ENCODE assay signal across 24 cellular contexts in genomic region chr5:81575924-81576323, GRCh38.
DNase-seq lines count a peak whose midpoint lies in the region; ATAC-seq, FAIRE-seq and TF ChIP-seq lines count a peak whose summit lies in the region.
"Had no signal": no experiment of that assay in that cellular context is flagged by ENCODE, and none has a peak within 500 bp of the region (broad histone marks: within the 10 kb centered on the region; RNA-seq: fewer than 3 reads in every experiment).

No MANE protein-coding gene starts in this region.

- H3F3A ChIP-seq in SK-N-SH (replicated peaks; ENCODE audit: insufficient read depth) = no peaks in the 10 kb centered on the region

- H3K9me3 ChIP-seq in SK-N-SH (no peaks in the 10 kb centered on the region), Karpas-422 (ENCODE audit: low read length) (no peaks in the 10 kb centered on the region), K562 (replicated peaks; ENCODE audit: control insufficient read depth, insufficient read depth, low read depth, low read length) (no peaks in the 10 kb centered on the region), adrenal gland (replicated peaks in 1 of 3) (no peaks in the 10 kb centered on the region)
- H3K9me3 ChIP-seq: A549 had no signal

- DNase-seq in SK-N-SH = no peak
- no peak for DNase-seq in Karpas-422
- DNase-seq in K562 (ENCODE audit: extremely low read depth in 1 of 4, low spot score in 3 of 4) = no peak
- no peak for DNase-seq in adrenal gland
- DNase-seq in NCI-H2081 treated with DMSO at 0.1 percent for 48 hours (lab: John Stamatoyannopoulos, UW) = no peak
- DNase-seq: AML-193; CD4-positive, alpha-beta memory T cell; CD4-positive, CD25-positive, alpha-beta regulatory T cell; CD8-positive, alpha-beta memory T cell; COR-L47; DMS 273 treated with DMSO at 0.1 percent for 48 hours; DMS153; DMS53; DMS79; DND-41; EL; GDM1 had no signal

- H3K79me2 ChIP-seq in SK-N-SH (ENCODE audit: insufficient read depth) (no peaks in the 10 kb centered on the region), Karpas-422 (ENCODE audit: low read length) (peaks cover 84% of the 10 kb centered on the region), K562 (ENCODE audit: control insufficient read depth, insufficient read depth, low read length) (no peaks in the 10 kb centered on the region)

- no peak for FAIRE-seq in K562 (lab: Jason Lieb, UNC)
- FAIRE-seq: A549, GM12878, GM19239 had no signal

- H3K9ac ChIP-seq in SK-N-SH (no peak overlapping the region), Karpas-422 (ENCODE audit: low read length) (no peak overlapping the region), K562 (ENCODE audit: insufficient read depth in 1 of 2, low read depth in 2 of 2, low read length in 2 of 2) (no peak overlapping the region)
- H3K9ac ChIP-seq: BLaER1 treated with 17β-estradiol and CSF1 and Interleukin-3, amounts not matched to agents 10 nM and 100 nM had no signal

- ATAC-seq in SK-N-SH treated with all-trans-retinoic acid at 6 μM for 48 hours (peak; percentile 60), K562 (no peak)
- ATAC-seq: A549, GM12878 had no signal

- in situ Hi-C loops in K562 (cut with MboI) = no loop called here

- no peaks in the 10 kb centered on the region for H3K27me3 ChIP-seq in SK-N-SH (ENCODE audit: insufficient read depth)
- H3K27me3 ChIP-seq in Karpas-422 (ENCODE audit: low read length) = no peaks in the 10 kb centered on the region
- H3K27me3 ChIP-seq in K562 (ENCODE audit: control insufficient read depth in 2 of 2, insufficient read depth in 2 of 2, low read length in 2 of 2) = no peaks in the 10 kb centered on the region
- H3K27me3 ChIP-seq in adrenal gland = no peaks in the 10 kb centered on the region
- H3K27me3 ChIP-seq: BLaER1 treated with 17β-estradiol and CSF1 and Interleukin-3, amounts not matched to agents 10 nM and 100 nM had no signal

- TF ChIP-seq RAD21 in SK-N-SH (IDR thresholded peaks at IDR 0.05; ENCODE audit: low read length) (no peak), K562 (CRISPR knock-in tag; conservative IDR thresholded peaks at IDR 0.05 in 1 of 2, IDR thresholded peaks at IDR 0.05 in 1 of 2) (no peak)

- H3K36me3 ChIP-seq in SK-N-SH (replicated peaks in 1 of 2; ENCODE audit: control insufficient read depth in 1 of 2, insufficient read depth in 2 of 2, low read length in 1 of 2) (peaks cover 0 to 6% of the 10 kb centered on the region in 2 experiments), Karpas-422 (ENCODE audit: insufficient read depth, low read length) (peaks cover 3% of the 10 kb centered on the region), K562 (ENCODE audit: control insufficient read depth, insufficient read depth, low read length) (no peaks in the 10 kb centered on the region), adrenal gland (replicated peaks in 1 of 2) (no peaks in the 10 kb centered on the region)

- H3K9me2 ChIP-seq in SK-N-SH (no peaks in the 10 kb centered on the region), Karpas-422 (replicated peaks; ENCODE audit: insufficient read depth, low read length) (no peaks in the 10 kb centered on the region)

- H3K4me3 ChIP-seq in SK-N-SH (ENCODE audit: low read depth in 2 of 2, low read length in 1 of 2) (no peak overlapping the region), Karpas-422 (ENCODE audit: low read length) (no peak overlapping the region), K562 (no peak overlapping the region), adrenal gland (no peak overlapping the region)
- H3K4me3 ChIP-seq: A549; BLaER1 treated with 17β-estradiol and CSF1 and Interleukin-3, amounts not matched to agents 10 nM and 100 nM; GM12878 had no signal

- no peak for TF ChIP-seq EP300 in SK-N-SH (IDR thresholded peaks at IDR 0.05; ENCODE audit: borderline replicate concordance in 1 of 2, low read depth in 1 of 2, low read length in 1 of 2)
- TF ChIP-seq EP300 in K562 (IDR thresholded peaks at IDR 0.05; ENCODE audit: low read length) = no peak

- intact Hi-C loops in K562 (cut with micrococcal nuclease) (no loop called here), adrenal gland (cut with DNase I) (no loop called here)

- H4K20me1 ChIP-seq in SK-N-SH (ENCODE audit: insufficient read depth) = no peaks in the 10 kb centered on the region
- no peaks in the 10 kb centered on the region for H4K20me1 ChIP-seq in Karpas-422 (ENCODE audit: insufficient read depth, low read depth, low read length)
- no peaks in the 10 kb centered on the region for H4K20me1 ChIP-seq in K562 (replicated peaks; ENCODE audit: control insufficient read depth, insufficient read depth, low read length)

- H2AFZ ChIP-seq in SK-N-SH (ENCODE audit: low read depth) (no peak overlapping the region), Karpas-422 (ENCODE audit: low read length) (no peak overlapping the region), K562 (ENCODE audit: low read depth, low read length) (no peak overlapping the region)

- TF ChIP-seq POLR2A in K562 (conservative IDR thresholded peaks at IDR 0.05) (no peak), adrenal gland (IDR thresholded peaks at IDR 0.05) (no peak)

- POLR2A ChIA-PET in SK-N-SH (lab: Yijun Ruan, JAX) = no interaction called here
- POLR2A ChIA-PET in K562 (lab: Yijun Ruan, JAX) = interaction anchor here (0.6 to 1.5 kb wide), 2 partner anchors 12 to 57 kb away, joined by 4 read pairs; no protein-coding TSS in a partner anchor

- BruUV-seq in K562 (replicated peaks; lab: Mats Ljungman, UMichigan) = no TSS peak

- TF ChIP-seq CTCF in SK-N-SH (IDR thresholded peaks at IDR 0.05) (no peak), K562 (IDR thresholded peaks at IDR 0.05 in 2 of 3, conservative IDR thresholded peaks at IDR 0.05 in 1 of 3; ENCODE audit: insufficient read depth in 2 of 3, low read depth in 1 of 3, low read length in 3 of 3) (no peak), adrenal gland (IDR thresholded peaks at IDR 0.05) (no peak)

- H3K4me2 ChIP-seq in SK-N-SH (no peak overlapping the region), Karpas-422 (ENCODE audit: low read depth, low read length, poor library complexity, severe bottlenecking) (no peak overlapping the region), K562 (ENCODE audit: insufficient read depth, low read length) (no peak overlapping the region)
- H3K4me2 ChIP-seq: A549; BLaER1 treated with 17β-estradiol and CSF1 and Interleukin-3, amounts not matched to agents 10 nM and 100 nM had no signal

- H3K9me1 ChIP-seq in K562 (ENCODE audit: control insufficient read depth, insufficient read depth, low read length) = no peaks in the 10 kb centered on the region

- H3K4me1 ChIP-seq in SK-N-SH (ENCODE audit: control insufficient read depth in 1 of 2, insufficient read depth in 2 of 2, low read depth in 1 of 2, low read length in 1 of 2) (peaks cover 13 to 18% of the 10 kb centered on the region in 2 experiments; a peak in 2 of 4 replicates), Karpas-422 (ENCODE audit: low read length) (peaks cover 50% of the 10 kb centered on the region), K562 (replicated peaks in 1 of 2; ENCODE audit: control insufficient read depth in 2 of 2, insufficient read depth in 2 of 2, low read length in 2 of 2) (peaks cover 0 to 5% of the 10 kb centered on the region in 2 experiments; a peak in 1 of 5 replicates), adrenal gland (replicated peaks in 1 of 2) (no peaks in the 10 kb centered on the region)
- H3K4me1 ChIP-seq: A549 had no signal

- WGBS in SK-N-SH (ENCODE audit: low lambda C conversion rate) = 81% methylated on average over 1 of the region's 1 CpG
- WGBS in K562 (ENCODE audit: insufficient coverage, low coverage, missing lambda C conversion rate) = 6% methylated on average over 1 of the region's 1 CpG
- 88 to 95% (median 91%) methylated on average over 1 of the region's 1 CpG for WGBS in adrenal gland, 4 donors

- H3K27ac ChIP-seq in SK-N-SH (ENCODE audit: low read depth in 2 of 2, low read length in 1 of 2) (no peak overlapping the region), Karpas-422 (ENCODE audit: low read length) (0 out of 2 replicates have a peak overlapping the region, but pooled peaks have one; percentile 1), K562 (ENCODE audit: extremely low read depth, low read depth, low read length) (no peak overlapping the region), adrenal gland (no peak overlapping the region)
- H3K27ac ChIP-seq: 22Rv1; A549; BLaER1 treated with 17β-estradiol and CSF1 and Interleukin-3, amounts not matched to agents 10 nM and 100 nM; C4-2B had no signal

- CTCF ChIA-PET in SK-N-SH (lab: Yijun Ruan, JAX) (no interaction called here), K562 (lab: Yijun Ruan, JAX; ENCODE audit: low intra/inter-chr PET ratio) (no interaction called here)

TF ChIP-seq in SK-N-SH treated with all-trans-retinoic acid at 6 μM for 48 hours, 23 proteins besides CTCF, POLR2A, EP300 and RAD21:
- no peak for TF ChIP-seq ZC3H10 (CRISPR knock-in tag; IDR thresholded peaks at IDR 0.05)
- 0 out of 2 replicates have a peak, but pooled peaks have one; percentile 22 for TF ChIP-seq ISL1 (CRISPR knock-in tag; IDR thresholded peaks at IDR 0.05)

TF ChIP-seq in SK-N-SH, 30 proteins besides CTCF, POLR2A, EP300 and RAD21:
- TF ChIP-seq FOSL2 (IDR thresholded peaks at IDR 0.05; ENCODE audit: borderline replicate concordance, low read depth) (no peak), RXRA (IDR thresholded peaks at IDR 0.05; ENCODE audit: borderline replicate concordance, low read depth) (no peak), FOXM1 (IDR thresholded peaks at IDR 0.05; ENCODE audit: low read depth) (no peak), GABPA (IDR thresholded peaks at IDR 0.05; ENCODE audit: low read depth) (no peak)
TF ChIP-seq in SK-N-SH: peak in this region for 0.
